1 cellular context compared by ENCODE assay signal in the genomic region with DNA sequence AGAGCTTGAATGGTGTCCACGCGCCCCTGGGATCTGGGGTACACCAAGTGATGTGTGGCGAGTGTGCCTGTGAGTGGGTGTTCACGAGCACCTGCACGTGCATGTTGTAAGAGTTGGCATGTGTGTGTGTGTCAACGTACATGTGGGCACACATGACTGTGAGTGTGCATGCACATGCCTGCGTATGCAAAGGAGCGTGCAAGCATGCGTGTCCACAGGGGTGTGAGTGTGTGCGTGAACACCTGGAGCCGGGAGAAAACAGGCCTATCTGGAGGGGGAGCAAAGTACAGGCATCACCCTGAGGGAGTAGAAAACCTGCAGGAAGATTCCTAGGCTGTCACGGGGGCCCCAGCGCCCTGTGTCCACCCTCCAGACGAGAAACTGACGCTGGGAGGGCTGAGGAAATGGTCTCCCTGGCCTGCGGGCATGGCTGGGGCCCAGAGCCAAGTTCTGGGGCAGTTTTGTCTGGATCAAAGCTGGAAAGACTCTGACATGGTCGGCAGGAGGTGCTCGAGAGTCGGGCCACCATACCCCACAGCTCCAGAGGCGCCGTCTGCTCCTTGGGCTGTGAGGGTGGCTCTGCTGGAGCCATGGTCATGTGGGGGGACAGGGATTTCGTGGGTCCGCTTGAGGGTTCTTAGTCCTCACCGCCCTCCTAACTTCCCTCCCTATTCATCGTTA.
A peak's percentile ranks its signal among the peaks of the same experiment; 100 is the strongest.
TF ChIP-seq lines count a peak whose summit lies in the region.

No MANE protein-coding gene starts in this region.

TF ChIP-seq in HepG2, 621 proteins besides CTCF, POLR2A, EP300 and RAD21:
- TF ChIP-seq, protein P1, sequence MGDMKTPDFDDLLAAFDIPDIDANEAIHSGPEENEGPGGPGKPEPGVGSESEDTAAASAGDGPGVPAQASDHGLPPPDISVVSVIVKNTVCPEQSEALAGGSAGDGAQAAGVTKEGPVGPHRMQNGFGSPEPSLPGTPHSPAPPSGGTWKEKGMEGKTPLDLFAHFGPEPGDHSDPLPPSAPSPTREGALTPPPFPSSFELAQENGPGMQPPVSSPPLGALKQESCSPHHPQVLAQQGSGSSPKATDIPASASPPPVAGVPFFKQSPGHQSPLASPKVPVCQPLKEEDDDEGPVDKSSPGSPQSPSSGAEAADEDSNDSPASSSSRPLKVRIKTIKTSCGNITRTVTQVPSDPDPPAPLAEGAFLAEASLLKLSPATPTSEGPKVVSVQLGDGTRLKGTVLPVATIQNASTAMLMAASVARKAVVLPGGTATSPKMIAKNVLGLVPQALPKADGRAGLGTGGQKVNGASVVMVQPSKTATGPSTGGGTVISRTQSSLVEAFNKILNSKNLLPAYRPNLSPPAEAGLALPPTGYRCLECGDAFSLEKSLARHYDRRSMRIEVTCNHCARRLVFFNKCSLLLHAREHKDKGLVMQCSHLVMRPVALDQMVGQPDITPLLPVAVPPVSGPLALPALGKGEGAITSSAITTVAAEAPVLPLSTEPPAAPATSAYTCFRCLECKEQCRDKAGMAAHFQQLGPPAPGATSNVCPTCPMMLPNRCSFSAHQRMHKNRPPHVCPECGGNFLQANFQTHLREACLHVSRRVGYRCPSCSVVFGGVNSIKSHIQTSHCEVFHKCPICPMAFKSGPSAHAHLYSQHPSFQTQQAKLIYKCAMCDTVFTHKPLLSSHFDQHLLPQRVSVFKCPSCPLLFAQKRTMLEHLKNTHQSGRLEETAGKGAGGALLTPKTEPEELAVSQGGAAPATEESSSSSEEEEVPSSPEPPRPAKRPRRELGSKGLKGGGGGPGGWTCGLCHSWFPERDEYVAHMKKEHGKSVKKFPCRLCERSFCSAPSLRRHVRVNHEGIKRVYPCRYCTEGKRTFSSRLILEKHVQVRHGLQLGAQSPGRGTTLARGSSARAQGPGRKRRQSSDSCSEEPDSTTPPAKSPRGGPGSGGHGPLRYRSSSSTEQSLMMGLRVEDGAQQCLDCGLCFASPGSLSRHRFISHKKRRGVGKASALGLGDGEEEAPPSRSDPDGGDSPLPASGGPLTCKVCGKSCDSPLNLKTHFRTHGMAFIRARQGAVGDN (CRISPR knock-in tag; IDR thresholded peaks at IDR 0.05): peak; percentile 33; the same call in 1 of the 2 replicates
- TF ChIP-seq ZNF839 (CRISPR knock-in tag; IDR thresholded peaks at IDR 0.05; ENCODE audit: borderline replicate concordance): peak; percentile 7; the same call in 1 of the 2 replicates
- TF ChIP-seq HIVEP1 (CRISPR knock-in tag; IDR thresholded peaks at IDR 0.05): 0 out of 2 replicates have a peak, but pooled peaks have one; percentile 6
- TF ChIP-seq, protein P2, sequence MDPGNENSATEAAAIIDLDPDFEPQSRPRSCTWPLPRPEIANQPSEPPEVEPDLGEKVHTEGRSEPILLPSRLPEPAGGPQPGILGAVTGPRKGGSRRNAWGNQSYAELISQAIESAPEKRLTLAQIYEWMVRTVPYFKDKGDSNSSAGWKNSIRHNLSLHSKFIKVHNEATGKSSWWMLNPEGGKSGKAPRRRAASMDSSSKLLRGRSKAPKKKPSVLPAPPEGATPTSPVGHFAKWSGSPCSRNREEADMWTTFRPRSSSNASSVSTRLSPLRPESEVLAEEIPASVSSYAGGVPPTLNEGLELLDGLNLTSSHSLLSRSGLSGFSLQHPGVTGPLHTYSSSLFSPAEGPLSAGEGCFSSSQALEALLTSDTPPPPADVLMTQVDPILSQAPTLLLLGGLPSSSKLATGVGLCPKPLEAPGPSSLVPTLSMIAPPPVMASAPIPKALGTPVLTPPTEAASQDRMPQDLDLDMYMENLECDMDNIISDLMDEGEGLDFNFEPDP (CRISPR knock-in tag; conservative IDR thresholded peaks at IDR 0.05): 0 out of 2 replicates have a peak, but pooled peaks have one; percentile 49
- TF ChIP-seq, protein P3, sequence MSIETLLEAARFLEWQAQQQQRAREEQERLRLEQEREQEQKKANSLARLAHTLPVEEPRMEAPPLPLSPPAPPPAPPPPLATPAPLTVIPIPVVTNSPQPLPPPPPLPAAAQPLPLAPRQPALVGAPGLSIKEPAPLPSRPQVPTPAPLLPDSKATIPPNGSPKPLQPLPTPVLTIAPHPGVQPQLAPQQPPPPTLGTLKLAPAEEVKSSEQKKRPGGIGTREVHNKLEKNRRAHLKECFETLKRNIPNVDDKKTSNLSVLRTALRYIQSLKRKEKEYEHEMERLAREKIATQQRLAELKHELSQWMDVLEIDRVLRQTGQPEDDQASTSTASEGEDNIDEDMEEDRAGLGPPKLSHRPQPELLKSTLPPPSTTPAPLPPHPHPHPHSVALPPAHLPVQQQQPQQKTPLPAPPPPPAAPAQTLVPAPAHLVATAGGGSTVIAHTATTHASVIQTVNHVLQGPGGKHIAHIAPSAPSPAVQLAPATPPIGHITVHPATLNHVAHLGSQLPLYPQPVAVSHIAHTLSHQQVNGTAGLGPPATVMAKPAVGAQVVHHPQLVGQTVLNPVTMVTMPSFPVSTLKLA (IDR thresholded peaks at IDR 0.05): peak; percentile 79
- no peak for TF ChIP-seq PRMT3 (CRISPR knock-in tag; IDR thresholded peaks at IDR 0.05; ENCODE audit: borderline replicate concordance, low read depth)
- TF ChIP-seq FOXC1 (CRISPR knock-in tag; IDR thresholded peaks at IDR 0.05; ENCODE audit: borderline replicate concordance): 0 out of 2 replicates have a peak, but pooled peaks have one; percentile 35
- TF ChIP-seq GTF2F1 (IDR thresholded peaks at IDR 0.05; ENCODE audit: low read length): no peak
